Comparison of ENCODE assay signal across 1 cellular context in the genomic region with DNA sequence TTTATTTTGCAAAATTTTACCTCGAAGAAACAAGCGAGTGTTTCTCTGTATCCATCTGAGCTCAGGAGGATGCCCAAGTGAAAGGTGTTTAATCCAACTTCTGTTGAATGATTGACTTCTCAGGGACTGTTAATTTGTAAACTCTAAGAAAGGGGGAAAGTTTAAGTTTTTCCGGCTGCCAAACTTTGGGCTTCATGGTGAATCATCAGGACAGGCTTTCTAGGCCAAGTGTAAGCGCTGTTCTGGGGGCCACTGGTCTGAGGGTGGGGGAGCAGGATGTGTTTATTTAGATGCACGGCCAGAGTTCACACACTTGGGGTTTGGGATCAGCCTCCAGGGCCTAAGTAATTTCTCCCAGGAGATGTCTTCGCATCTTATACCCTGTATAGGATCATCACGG.
TF ChIP-seq lines count a peak whose summit lies in the region.

No MANE protein-coding gene starts in this region.

TF ChIP-seq in WTC11, 78 proteins besides CTCF, POLR2A, EP300 and RAD21 (continued from another document):
- TF ChIP-seq, protein P1, sequence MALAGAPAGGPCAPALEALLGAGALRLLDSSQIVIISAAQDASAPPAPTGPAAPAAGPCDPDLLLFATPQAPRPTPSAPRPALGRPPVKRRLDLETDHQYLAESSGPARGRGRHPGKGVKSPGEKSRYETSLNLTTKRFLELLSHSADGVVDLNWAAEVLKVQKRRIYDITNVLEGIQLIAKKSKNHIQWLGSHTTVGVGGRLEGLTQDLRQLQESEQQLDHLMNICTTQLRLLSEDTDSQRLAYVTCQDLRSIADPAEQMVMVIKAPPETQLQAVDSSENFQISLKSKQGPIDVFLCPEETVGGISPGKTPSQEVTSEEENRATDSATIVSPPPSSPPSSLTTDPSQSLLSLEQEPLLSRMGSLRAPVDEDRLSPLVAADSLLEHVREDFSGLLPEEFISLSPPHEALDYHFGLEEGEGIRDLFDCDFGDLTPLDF (CRISPR knock-in tag; IDR thresholded peaks at IDR 0.05) = no peak
- TF ChIP-seq, protein P2, sequence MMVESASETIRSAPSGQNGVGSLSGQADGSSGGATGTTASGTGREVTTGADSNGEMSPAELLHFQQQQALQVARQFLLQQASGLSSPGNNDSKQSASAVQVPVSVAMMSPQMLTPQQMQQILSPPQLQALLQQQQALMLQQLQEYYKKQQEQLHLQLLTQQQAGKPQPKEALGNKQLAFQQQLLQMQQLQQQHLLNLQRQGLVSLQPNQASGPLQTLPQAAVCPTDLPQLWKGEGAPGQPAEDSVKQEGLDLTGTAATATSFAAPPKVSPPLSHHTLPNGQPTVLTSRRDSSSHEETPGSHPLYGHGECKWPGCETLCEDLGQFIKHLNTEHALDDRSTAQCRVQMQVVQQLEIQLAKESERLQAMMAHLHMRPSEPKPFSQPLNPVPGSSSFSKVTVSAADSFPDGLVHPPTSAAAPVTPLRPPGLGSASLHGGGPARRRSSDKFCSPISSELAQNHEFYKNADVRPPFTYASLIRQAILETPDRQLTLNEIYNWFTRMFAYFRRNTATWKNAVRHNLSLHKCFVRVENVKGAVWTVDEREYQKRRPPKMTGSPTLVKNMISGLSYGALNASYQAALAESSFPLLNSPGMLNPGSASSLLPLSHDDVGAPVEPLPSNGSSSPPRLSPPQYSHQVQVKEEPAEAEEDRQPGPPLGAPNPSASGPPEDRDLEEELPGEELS (CRISPR knock-in tag; IDR thresholded peaks at IDR 0.05) = no peak
- TF ChIP-seq FOXK1 (CRISPR knock-in tag; IDR thresholded peaks at IDR 0.05) = no peak
- TF ChIP-seq NR3C1 (CRISPR knock-in tag; conservative IDR thresholded peaks at IDR 0.05; ENCODE audit: low read depth) = no peak
- no peak for TF ChIP-seq ZNF263 (CRISPR knock-in tag; IDR thresholded peaks at IDR 0.05; ENCODE audit: low read depth)
- TF ChIP-seq ZNF671 (CRISPR knock-in tag; IDR thresholded peaks at IDR 0.05) = no peak
- TF ChIP-seq, protein P3, sequence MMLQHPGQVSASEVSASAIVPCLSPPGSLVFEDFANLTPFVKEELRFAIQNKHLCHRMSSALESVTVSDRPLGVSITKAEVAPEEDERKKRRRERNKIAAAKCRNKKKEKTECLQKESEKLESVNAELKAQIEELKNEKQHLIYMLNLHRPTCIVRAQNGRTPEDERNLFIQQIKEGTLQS (CRISPR knock-in tag; conservative IDR thresholded peaks at IDR 0.05) = no peak
